In the genomic region with DNA sequence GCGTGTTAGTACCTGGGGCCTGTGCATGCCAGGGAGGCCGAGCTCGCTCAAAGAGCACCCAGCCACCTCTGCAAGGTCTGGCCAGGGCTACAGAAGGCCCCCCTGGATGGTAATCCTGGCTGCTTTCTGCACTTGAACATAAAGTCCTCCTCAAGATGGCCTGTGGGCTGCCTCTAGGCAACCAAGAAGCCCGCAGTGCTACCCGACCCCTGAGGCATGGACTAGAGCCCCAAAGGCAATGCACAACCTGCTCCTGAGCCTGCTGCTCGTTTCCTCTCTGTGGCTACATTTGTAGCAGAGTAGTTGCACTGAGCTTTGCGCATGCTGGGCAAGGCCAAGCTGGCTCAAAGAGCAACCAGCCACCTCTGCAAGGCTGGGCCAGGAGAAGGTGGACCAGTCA, we compare ENCODE assay signal across 15 cellular contexts. TPM values are rescaled to one million over a fixed set of nuclear protein-coding genes. Genes with fewer than 3 reads are reported as not detected.
"Had no signal": no experiment of that assay in that cellular context is flagged by ENCODE, and none has a peak within 500 bp of the region (broad histone marks: within the 10 kb centered on the region; RNA-seq: fewer than 3 reads in every experiment).

No MANE protein-coding gene starts in this region.

RNA-seq across cellular contexts. Expression of a gene that starts 47.8 kb away (rescaled TPM):
- total RNA-seq: activated B cell treated with CpG ODN at 0.5 μM for 24 hours; activated CD4-positive, alpha-beta memory T cell treated with anti-CD3 and anti-CD28 coated beads for 36 hours; activated CD4-positive, alpha-beta memory T cell treated with anti-CD3 and anti-CD28 coated beads, Interleukin-2, amount 10 ng/mL, durations not matched to agents 7 days and 5 days; activated CD4-positive, alpha-beta T cell treated with anti-CD3 and anti-CD28 coated beads for 36 hours; activated CD4-positive, alpha-beta T cell treated with anti-CD3 and anti-CD28 coated beads, Interleukin-2, amount 10 ng/mL, durations not matched to agents 24 days and 14 days; activated CD4-positive, alpha-beta T cell treated with anti-CD3 and anti-CD28 coated beads, Interleukin-2, amount 10 ng/mL, durations not matched to agents 7 days and 5 days; activated CD8-positive, alpha-beta memory T cell treated with anti-CD3 and anti-CD28 coated beads for 36 hours; activated CD8-positive, alpha-beta memory T cell treated with anti-CD3 and anti-CD28 coated beads, Interleukin-2, amount 10 ng/mL, durations not matched to agents 7 days and 5 days; activated CD8-positive, alpha-beta T cell treated with anti-CD3 and anti-CD28 coated beads for 36 hours; activated CD8-positive, alpha-beta T cell treated with anti-CD3 and anti-CD28 coated beads, Interleukin-2, amount 10 ng/mL, durations not matched to agents 7 days and 5 days; T-cell; T-helper 1 cell treated with Interleukin-12 subunit alpha and Interleukin-12 subunit beta and Interleukin-4 antibody, amounts not matched to agents 30 ng/mL and 1 ng/mL, for 36 hours; T-helper 17 cell; T-helper 2 cell treated with Interferon-gamma antibody and Interleukin-4, amounts not matched to agents 100 ng/mL and 5 ng/mL, for 36 hours; WTC11 had no signal
